In genomic region chr1:24094554-24094953, GRCh38 we compare ENCODE assay signal across 34 cellular contexts. TPM values are rescaled to one million over a fixed set of nuclear protein-coding genes. Genes with fewer than 3 reads are reported as not detected.
DNase-seq lines count a peak whose midpoint lies in the region; ATAC-seq, FAIRE-seq and TF ChIP-seq lines count a peak whose summit lies in the region.
"Had no signal": no experiment of that assay in that cellular context is flagged by ENCODE, and none has a peak within 500 bp of the region (broad histone marks: within the 10 kb centered on the region; RNA-seq: fewer than 3 reads in every experiment).

No MANE protein-coding gene starts in this region.

- no peak overlapping the region for H3K27ac ChIP-seq in DOHH2 (ENCODE audit: low read depth, low read length)
- H3K27ac ChIP-seq in lower lobe of right lung: no peak overlapping the region
- H3K27ac ChIP-seq: esophagus squamous epithelium, ovary, PC-9, tibial artery had no signal

- no peaks in the 10 kb centered on the region for H3K9me2 ChIP-seq in DOHH2 (replicated peaks; ENCODE audit: control insufficient read depth, low read length)

- no peaks in the 10 kb centered on the region for H3K79me2 ChIP-seq in DOHH2 (ENCODE audit: control insufficient read depth, low read length)

- DNase-seq in T-helper 17 cell (no peak), lower lobe of right lung (peak; percentile 26), frontal cortex (ENCODE audit: low spot score in 2 of 2) (no peak)
- DNase-seq in activated naive CD4-positive, alpha-beta T cell treated with anti-CD3 and anti-CD28 coated beads, Interleukin-2, amount 50 U/mL, for 72 hours (ENCODE audit: low spot score in 2 of 2): no peak
- DNase-seq in activated CD8-positive, alpha-beta memory T cell treated with anti-CD3 and anti-CD28 coated beads, Interleukin-2, amount 50 U/mL, for 48 hours: no peak
- no peak for DNase-seq in stimulated activated CD4-positive, alpha-beta T cell treated with anti-CD3 and anti-CD28 coated beads, Interleukin-4, amount 100 ng/mL, for 24 hours
- DNase-seq: activated CD4-positive, alpha-beta T cell treated with anti-CD3 and anti-CD28 coated beads, Interleukin-2, amount 50 U/mL, for 1 hour; activated naive CD4-positive, alpha-beta T cell treated with anti-CD3 and anti-CD28 coated beads for 36 hours; cortex of kidney; esophagus squamous epithelium; foreskin melanocyte; hippocampal formation; immature natural killer cell; Karpas-422; naive thymus-derived CD8-positive, alpha-beta T cell; NCI-H1417 treated with DMSO at 0.1 percent for 48 hours; NCI-H2107; NCI-H82; ovary; PC-9; retina; SHP77; stimulated activated CD4-positive, alpha-beta T cell treated with anti-CD3 and anti-CD28 coated beads, Interleukin-2, amount 100 ng/mL, for 24 hours; SW 1271; T1000; tibial artery had no signal

- ATAC-seq in T-helper 17 cell (no peak), lower lobe of right lung (no peak)
- ATAC-seq in activated naive CD4-positive, alpha-beta T cell treated with anti-CD3 and anti-CD28 coated beads, Interleukin-2, amount 50 U/mL, for 72 hours: no peak
- ATAC-seq: left lobe of liver; naive thymus-derived CD8-positive, alpha-beta T cell had no signal

- peak overlapping the region; percentile 29 for H3K27ac Mint-ChIP-seq in T-helper 17 cell
- H3K27ac Mint-ChIP-seq in activated naive CD4-positive, alpha-beta T cell treated with anti-CD3 and anti-CD28 coated beads, Interleukin-2, amount 50 U/mL, for 72 hours: no peak overlapping the region
- H3K27ac Mint-ChIP-seq: activated naive CD4-positive, alpha-beta T cell treated with anti-CD3 and anti-CD28 coated beads for 36 hours; CD14-positive monocyte; immature natural killer cell had no signal

- H3F3A ChIP-seq in DOHH2 (ENCODE audit: control insufficient read depth, insufficient read depth): no peaks in the 10 kb centered on the region

- H3K9me3 ChIP-seq in DOHH2 (ENCODE audit: control insufficient read depth, insufficient read depth, low read length): no peaks in the 10 kb centered on the region
- H3K9me3 ChIP-seq in T-helper 17 cell (ENCODE audit: control insufficient read depth, low read length, poor library complexity, severe bottlenecking): no peaks in the 10 kb centered on the region
- no peaks in the 10 kb centered on the region for H3K9me3 ChIP-seq in lower lobe of right lung
- H3K9me3 ChIP-seq: esophagus squamous epithelium, HAP-1, ovary, tibial artery had no signal

- intact Hi-C loops in lower lobe of right lung (cut with DNase I): no loop called here

- H3K4me3 Mint-ChIP-seq in T-helper 17 cell: no peak overlapping the region
- H3K4me3 Mint-ChIP-seq: activated naive CD4-positive, alpha-beta T cell treated with anti-CD3 and anti-CD28 coated beads for 36 hours; CD14-positive monocyte; immature natural killer cell had no signal

- no peaks in the 10 kb centered on the region for H4K20me1 ChIP-seq in DOHH2 (ENCODE audit: control insufficient read depth, insufficient read depth, low read depth, low read length)

- no peaks in the 10 kb centered on the region for H3K4me1 Mint-ChIP-seq in T-helper 17 cell
- H3K4me1 Mint-ChIP-seq: CD14-positive monocyte; immature natural killer cell; naive thymus-derived CD8-positive, alpha-beta T cell had no signal

- H3K4me3 ChIP-seq in DOHH2 (ENCODE audit: low read length) (no peak overlapping the region), GM12875 (ENCODE audit: low read depth, low read length) (no peak overlapping the region), lower lobe of right lung (no peak overlapping the region)
- H3K4me3 ChIP-seq: esophagus squamous epithelium, HAP-1, ovary, PC-9, tibial artery had no signal

- H3K36me3 ChIP-seq in DOHH2 (ENCODE audit: control insufficient read depth, low read length) (no peaks in the 10 kb centered on the region), lower lobe of right lung (no peaks in the 10 kb centered on the region)
- H3K36me3 ChIP-seq: esophagus squamous epithelium, HAP-1, ovary, tibial artery had no signal

- H3K9me3 Mint-ChIP-seq in activated naive CD4-positive, alpha-beta T cell treated with anti-CD3 and anti-CD28 coated beads, Interleukin-2, amount 50 U/mL, for 72 hours: no peaks in the 10 kb centered on the region
- H3K9me3 Mint-ChIP-seq: activated naive CD4-positive, alpha-beta T cell treated with anti-CD3 and anti-CD28 coated beads for 36 hours; CD14-positive monocyte; immature natural killer cell; naive thymus-derived CD8-positive, alpha-beta T cell had no signal

- H3K27me3 Mint-ChIP-seq in T-helper 17 cell: peaks cover 33% of the 10 kb centered on the region

- FAIRE-seq in frontal cortex (lab: Jason Lieb, UNC): no peak
- FAIRE-seq: D721Med, endometrium had no signal

- H3K27me3 ChIP-seq in DOHH2 (ENCODE audit: control insufficient read depth, low read length): 0 out of 2 replicates have a peak, but pooled peaks cover 2% of the 10 kb centered on the region
- H3K27me3 ChIP-seq in lower lobe of right lung (ENCODE audit: low read depth): no peaks in the 10 kb centered on the region
- H3K27me3 ChIP-seq: esophagus squamous epithelium, ovary, tibial artery had no signal

- no peak overlapping the region for H3K4me2 ChIP-seq in DOHH2 (ENCODE audit: low read length)
- H3K4me2 ChIP-seq: PC-9 had no signal

- H3K36me3 Mint-ChIP-seq in T-helper 17 cell (ENCODE audit: low read depth): no peaks in the 10 kb centered on the region
- H3K36me3 Mint-ChIP-seq in activated naive CD4-positive, alpha-beta T cell treated with anti-CD3 and anti-CD28 coated beads, Interleukin-2, amount 50 U/mL, for 72 hours: no peaks in the 10 kb centered on the region
- H3K36me3 Mint-ChIP-seq: CD14-positive monocyte; immature natural killer cell; naive thymus-derived CD8-positive, alpha-beta T cell had no signal

- peak; percentile 34 for TF ChIP-seq CTCF in DOHH2 (IDR thresholded peaks at IDR 0.05; ENCODE audit: low read depth, low read length, poor library complexity, severe bottlenecking)
- TF ChIP-seq CTCF in GM12875 (IDR thresholded peaks at IDR 0.05; ENCODE audit: borderline replicate concordance, insufficient read depth, low read depth, low read length): peak; percentile 22; the same call in 1 of the 2 replicates
- TF ChIP-seq CTCF in lower lobe of right lung (IDR thresholded peaks at IDR 0.05): no peak

- H3K4me1 ChIP-seq in DOHH2 (ENCODE audit: control insufficient read depth, low read length) (no peaks in the 10 kb centered on the region), lower lobe of right lung (peaks cover 7% of the 10 kb centered on the region)
- H3K4me1 ChIP-seq: HAP-1, tibial artery had no signal

RNA-seq across cellular contexts. Expression of gene MYOM3, which starts 17.4 kb away (rescaled TPM):
- total RNA-seq in T-helper 17 cell (not detected), lower lobe of right lung (0.15 TPM), frontal cortex (not detected)
- not detected for total RNA-seq in activated naive CD4-positive, alpha-beta T cell treated with anti-CD3 and anti-CD28 coated beads, Interleukin-2, amount 50 U/mL, for 72 hours
- total RNA-seq: activated naive CD4-positive, alpha-beta T cell treated with anti-CD3 and anti-CD28 coated beads for 36 hours; naive thymus-derived CD8-positive, alpha-beta T cell had no signal

RNA-seq across cellular contexts. Expression of gene IL22RA1, which starts 48.4 kb away (rescaled TPM):
- total RNA-seq in T-helper 17 cell (not detected), lower lobe of right lung (0.83 TPM), frontal cortex (not detected)
- not detected for total RNA-seq in activated naive CD4-positive, alpha-beta T cell treated with anti-CD3 and anti-CD28 coated beads, Interleukin-2, amount 50 U/mL, for 72 hours
- total RNA-seq: activated naive CD4-positive, alpha-beta T cell treated with anti-CD3 and anti-CD28 coated beads for 36 hours; Daoy; naive thymus-derived CD8-positive, alpha-beta T cell had no signal
